Comparison of ENCODE assay signal across 8 cellular contexts in the genomic region with DNA sequence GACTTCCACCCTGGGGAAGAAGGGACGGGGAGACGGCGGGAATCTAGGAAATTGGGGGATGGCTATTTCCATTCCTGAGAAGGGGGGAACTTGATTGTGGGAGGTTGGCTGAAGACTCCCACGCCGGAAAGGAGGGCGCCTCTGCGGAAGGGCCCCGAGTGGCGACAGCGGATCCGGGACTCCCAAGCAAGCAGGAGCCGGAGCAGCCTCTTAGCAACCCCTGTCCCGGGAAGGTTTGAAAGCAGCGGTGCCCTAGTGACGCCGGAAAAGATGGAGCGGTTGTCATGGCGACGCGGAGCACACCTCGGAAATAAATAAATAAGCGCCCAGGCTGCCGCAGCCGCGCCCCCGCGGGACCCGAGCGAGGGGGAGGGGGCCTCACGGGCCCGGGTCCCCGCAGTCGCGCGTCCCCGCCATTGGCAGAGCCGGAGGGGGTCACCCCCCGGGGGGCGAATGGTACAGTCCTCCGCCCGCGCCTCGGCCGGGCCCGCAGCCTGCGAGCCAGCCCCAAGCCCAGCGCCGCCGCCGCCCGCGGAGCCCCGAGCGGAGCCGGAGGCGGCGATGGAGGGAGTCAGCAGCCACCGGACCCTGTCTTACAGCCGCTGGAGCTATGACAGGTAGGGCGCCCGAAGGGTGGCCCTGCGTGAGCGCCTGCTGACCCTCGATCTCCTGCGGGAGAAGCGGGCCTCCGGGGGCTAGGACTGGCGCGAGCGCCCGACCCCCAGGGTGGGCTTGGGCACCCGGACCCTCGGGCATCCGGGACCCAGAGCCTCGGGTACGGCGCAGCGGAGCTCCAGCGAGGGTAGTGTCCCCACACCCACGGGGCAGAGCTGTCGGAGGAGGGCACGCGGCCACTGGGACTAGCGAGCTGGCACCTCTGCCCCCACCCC. TPM values are rescaled to one million over a fixed set of nuclear protein-coding genes. Genes with fewer than 3 reads are reported as not detected.
DNase-seq lines count a peak whose midpoint lies in the region; ATAC-seq and TF ChIP-seq lines count a peak whose summit lies in the region.

No MANE protein-coding gene starts in this region.

- CTCF ChIA-PET in A673 (lab: Charles Lee): interaction anchor here (1.1 kb wide), 1 partner anchor 80 kb away, joined by 5 read pairs; no protein-coding TSS in a partner anchor

- peak overlapping the region; percentile 40 for H3K4me3 ChIP-seq in A673 (ENCODE audit: low read depth, low read length, poor library complexity, severe bottlenecking)
- H3K4me3 ChIP-seq in adipocyte (ENCODE audit: low read length): peak overlapping the region; percentile 79
- peak overlapping the region; percentile 60 to 90 (median 72) for H3K4me3 ChIP-seq in heart left ventricle
- peak overlapping the region; percentile 82 for H3K4me3 ChIP-seq in thoracic aorta

- peaks cover 52% of the 10 kb centered on the region for H3K27me3 Mint-ChIP-seq in osteocyte (ENCODE audit: unreplicated experiment)

- DNase-seq in A673 (ENCODE audit: low spot score) (peak; percentile 41), GOT3 (lab: John Stamatoyannopoulos, UW) (peak; percentile 4), adipocyte (ENCODE audit: low read depth) (peak; percentile 78), heart left ventricle (peak; percentile 71 to 86 (median 82)), osteocyte (ENCODE audit: extremely low spot score, unreplicated experiment) (peak; percentile 85), thoracic aorta (ENCODE audit: low spot score) (peak; percentile 54)

- peak overlapping the region; percentile 70 for H3K4me3 Mint-ChIP-seq in osteocyte (ENCODE audit: unreplicated experiment)

- POLR2A ChIA-PET in A673 (lab: Charles Lee; ENCODE audit: low non-redundant PET): no interaction called here

- H3K36me3 ChIP-seq in A673 (ENCODE audit: insufficient read depth, low read length, poor library complexity, severe bottlenecking) (no peaks in the 10 kb centered on the region), adipocyte (ENCODE audit: control insufficient read depth, insufficient read depth, low read length, severe bottlenecking) (no peaks in the 10 kb centered on the region), heart left ventricle (no peaks in the 10 kb centered on the region), thoracic aorta (no peaks in the 10 kb centered on the region)

- H3K27ac Mint-ChIP-seq in osteocyte (ENCODE audit: unreplicated experiment): peak overlapping the region; percentile 78

- no peak for TF ChIP-seq POLR2A in heart left ventricle (IDR thresholded peaks at IDR 0.05)

- no peaks in the 10 kb centered on the region for H3K36me3 Mint-ChIP-seq in osteocyte (ENCODE audit: unreplicated experiment)

- intact Hi-C loops in A673 (cut with micrococcal nuclease; ENCODE audit: unreplicated experiment) (no loop called here), heart left ventricle (cut with DNase I) (no loop called here)

- H3K9me3 ChIP-seq in A673 (ENCODE audit: low read depth, low read length, poor library complexity, severe bottlenecking) (no peaks in the 10 kb centered on the region), adipocyte (ENCODE audit: control insufficient read depth, low read length) (no peaks in the 10 kb centered on the region), heart left ventricle (no peaks in the 10 kb centered on the region), thoracic aorta (no peaks in the 10 kb centered on the region)

- H3K4me1 ChIP-seq in A673 (ENCODE audit: insufficient read depth, low read length, poor library complexity, severe bottlenecking) (no peaks in the 10 kb centered on the region), adipocyte (ENCODE audit: control insufficient read depth, insufficient read depth, low read length) (peaks cover 15% of the 10 kb centered on the region), heart left ventricle (peaks cover 0 to 16% (median 7%) of the 10 kb centered on the region in 12 donors), thoracic aorta (ENCODE audit: control insufficient read depth in 1 of 2, low read depth in 2 of 2) (peaks cover 0 to 16% of the 10 kb centered on the region in 2 donors)

- H3K27me3 ChIP-seq in A673 (replicated peaks; ENCODE audit: insufficient read depth, low read depth, low read length, poor library complexity): peaks cover 58% of the 10 kb centered on the region
- H3K27me3 ChIP-seq in adipocyte (replicated peaks; ENCODE audit: control insufficient read depth, insufficient read depth, low read length): no peaks in the 10 kb centered on the region
- peaks cover 0 to 58% (median 0%) of the 10 kb centered on the region in 9 donors for H3K27me3 ChIP-seq in heart left ventricle
- no peaks in the 10 kb centered on the region for H3K27me3 ChIP-seq in thoracic aorta (replicated peaks; ENCODE audit: insufficient read depth)

- H3K4me1 Mint-ChIP-seq in osteocyte (ENCODE audit: unreplicated experiment): peaks cover 13% of the 10 kb centered on the region

- BruUV-seq in A673 (replicated peaks; lab: Mats Ljungman, UMichigan): no TSS peak

- H3K9me3 Mint-ChIP-seq in osteocyte (ENCODE audit: unreplicated experiment): no peaks in the 10 kb centered on the region

- TF ChIP-seq CTCF in A673 (conservative IDR thresholded peaks at IDR 0.05; ENCODE audit: low read depth, low read length) (no peak), heart left ventricle (IDR thresholded peaks at IDR 0.05) (no peak), osteocyte (IDR thresholded peaks at IDR 0.05) (no peak), thoracic aorta (IDR thresholded peaks at IDR 0.05) (no peak)

- H3K27ac ChIP-seq in A673 (ENCODE audit: low read depth, low read length, poor library complexity, severe bottlenecking) (no peak overlapping the region), heart left ventricle (peak overlapping the region; percentile 62 to 87 (median 82)), thoracic aorta (no peak overlapping the region)

- H3K9ac ChIP-seq in adipocyte (ENCODE audit: low read length): peak overlapping the region; percentile 69

- ATAC-seq in SK-N-SH treated with all-trans-retinoic acid at 6 μM for 48 hours: peak; percentile 84
- ATAC-seq in heart left ventricle: peak; percentile 52 to 84 (median 74)
- ATAC-seq in thoracic aorta (ENCODE audit: insufficient number of reproducible peaks, low FRiP score, low read depth): peak; percentile 58
- no peak for ATAC-seq in GM18520 (IDR thresholded peaks at IDR 0.05; ENCODE audit: unreplicated experiment)

- 0 to 2% (median 0%) methylated on average over 12 to 84 of the region's 84 CpGs for WGBS in heart left ventricle, 4 donors

TF ChIP-seq in SK-N-SH treated with all-trans-retinoic acid at 6 μM for 48 hours, 23 proteins besides CTCF, POLR2A, EP300 and RAD21:
- no peak for TF ChIP-seq TCF4 (CRISPR knock-in tag; IDR thresholded peaks at IDR 0.05; ENCODE audit: borderline replicate concordance)
- no peak for TF ChIP-seq POU6F1 (CRISPR knock-in tag; IDR thresholded peaks at IDR 0.05; ENCODE audit: borderline replicate concordance, low read depth)
- TF ChIP-seq RARB (CRISPR knock-in tag; IDR thresholded peaks at IDR 0.05): no peak
- TF ChIP-seq PPARA (CRISPR knock-in tag; IDR thresholded peaks at IDR 0.05; ENCODE audit: borderline replicate concordance): no peak
- TF ChIP-seq OSR1 (CRISPR knock-in tag; IDR thresholded peaks at IDR 0.05): no peak
- TF ChIP-seq TSHZ2 (CRISPR knock-in tag; IDR thresholded peaks at IDR 0.05): no peak
- no peak for TF ChIP-seq TOX (CRISPR knock-in tag; IDR thresholded peaks at IDR 0.05; ENCODE audit: borderline replicate concordance)
- no peak for TF ChIP-seq SNAI2 (CRISPR knock-in tag; IDR thresholded peaks at IDR 0.05)
- no peak for TF ChIP-seq ZC3H10 (CRISPR knock-in tag; IDR thresholded peaks at IDR 0.05)
- TF ChIP-seq ISL1 (CRISPR knock-in tag; IDR thresholded peaks at IDR 0.05): no peak

RNA-seq across cellular contexts. Expression of gene EIF3F, which starts 31.9 kb away (rescaled TPM):
- 146 and 151 TPM in 2 replicates for total RNA-seq in A673 (2021)
- total RNA-seq in heart left ventricle: 100 to 1,000 TPM; 134 to 181 (median 147) TPM
- 100 to 1,000 TPM; 103 to 434 TPM for polyA plus RNA-seq in heart left ventricle
- 327 and 333 TPM in 2 replicates for total RNA-seq in osteocyte
- total RNA-seq in thoracic aorta: 100 to 1,000 TPM; 125 to 166 TPM

RNA-seq across cellular contexts. Expression of gene NLRP10, which starts 53.7 kb away (rescaled TPM):
- total RNA-seq in A673 (2021): not detected in 2 replicates
- total RNA-seq in heart left ventricle: not detected
- polyA plus RNA-seq in heart left ventricle: not detected
- 0.38 and 0.63 TPM in 2 replicates for total RNA-seq in osteocyte
- total RNA-seq in thoracic aorta: under 1 TPM in 1 of 2 donors, not detected in 1; 0.14 TPM

Comparison
In these comparisons a context has a peak if more than half of its experiments do, and no peak if none do; other contexts are left out.
1. DNase-seq: peak in every context shown above with its lines; median percentile 85 in osteocyte; 82 in heart left ventricle; 78 in adipocyte; 54 in thoracic aorta; 41 in A673; 4 in GOT3.
2. H3K27ac ChIP-seq: peak in heart left ventricle (12 of 12); none in A673 (single experiment) and thoracic aorta (0 of 2).
3. Peak in every context shown above with its lines, with median percentiles within 50 percentile points of each other: H3K4me3 ChIP-seq.